28 cellular contexts compared by ENCODE assay signal in genomic region chr10:47081264-47081663, GRCh38.
DNase-seq lines count a peak whose midpoint lies in the region; ATAC-seq and TF ChIP-seq lines count a peak whose summit lies in the region.
"Had no signal": no experiment of that assay in that cellular context is flagged by ENCODE, and none has a peak within 500 bp of the region (broad histone marks: within the 10 kb centered on the region; RNA-seq: fewer than 3 reads in every experiment).

No MANE protein-coding gene starts in this region.

- H3K36me3 ChIP-seq in BLaER1: no peaks in the 10 kb centered on the region
- no peaks in the 10 kb centered on the region for H3K36me3 ChIP-seq in left lung
- H3K36me3 ChIP-seq: neutrophil, right atrium auricular region, thyroid gland, vagina had no signal

- H3K27ac ChIP-seq in BLaER1 (no peak overlapping the region), left lung (no peak overlapping the region)
- H3K27ac ChIP-seq: neutrophil, right atrium auricular region, SK-N-MC, thyroid gland, vagina had no signal

- ATAC-seq in HG03469 (IDR thresholded peaks at IDR 0.05; ENCODE audit: unreplicated experiment): no peak
- ATAC-seq in left lung: no peak
- ATAC-seq: esophagus mucosa, left ventricle myocardium superior, PC-3 had no signal

- DNase-seq in NCI-H2171 treated with DMSO at 0.1 percent for 48 hours (lab: John Stamatoyannopoulos, UW) (peak; percentile 0), NCI-H2171 (lab: John Stamatoyannopoulos, UW) (no peak), Kasumi-1 (lab: John Stamatoyannopoulos, UW) (peak; percentile 5 to 28), left lung (no peak)
- peak; percentile 2 for DNase-seq in central memory CD4-positive, alpha-beta T cell
- no peak for DNase-seq in stimulated activated CD4-positive, alpha-beta T cell treated with anti-CD3 and anti-CD28 coated beads, Interleukin-2, amount 100 ng/mL, for 24 hours
- DNase-seq: activated CD4-positive, alpha-beta T cell treated with anti-CD3 and anti-CD28 coated beads, Interleukin-2, amount 50 U/mL, for 4 hours; activated CD4-positive, CD25-positive, alpha-beta regulatory T cell; activated effector memory CD4-positive, alpha-beta T cell treated with Interleukin-2 at 50 U/mL for 16 hours; activated T-cell treated with anti-CD3 and anti-CD28 coated beads for 4 hours; caudate nucleus; HCEC 1CT; left ventricle myocardium superior; mesendoderm; NCI-H1105; NCI-H2029; NCI-H524 treated with DMSO at 0.1 percent for 48 hours; PC-3; posterior cingulate gyrus; small intestine; thyroid gland had no signal

- peaks cover 4% of the 10 kb centered on the region for H3K9me3 ChIP-seq in BLaER1
- H3K9me3 ChIP-seq in left lung: no peaks in the 10 kb centered on the region
- H3K9me3 ChIP-seq: neutrophil, right atrium auricular region, thyroid gland, vagina had no signal

- no peak overlapping the region for H3K9ac ChIP-seq in BLaER1

- no peaks in the 10 kb centered on the region for H3K27me3 ChIP-seq in BLaER1
- no peaks in the 10 kb centered on the region for H3K27me3 ChIP-seq in left lung
- H3K27me3 ChIP-seq: right atrium auricular region, thyroid gland, vagina had no signal

- TF ChIP-seq CTCF in left lung (IDR thresholded peaks at IDR 0.05): no peak

- peak overlapping the region; percentile 12 for H3K4me2 ChIP-seq in BLaER1

- intact Hi-C loops in left lung (cut with DNase I): no loop called here

- H3K4me1 ChIP-seq in BLaER1: peaks cover 9% of the 10 kb centered on the region; the same call in 1 of the 2 replicates
- H3K4me1 ChIP-seq in left lung: no peaks in the 10 kb centered on the region
- H3K4me1 ChIP-seq: right atrium auricular region, thyroid gland, vagina had no signal

- H3K4me3 ChIP-seq in BLaER1 (no peak overlapping the region), left lung (no peak overlapping the region)
- H3K4me3 ChIP-seq: right atrium auricular region, SK-N-MC, thyroid gland, vagina had no signal

- no peaks in the 10 kb centered on the region for H4K20me1 ChIP-seq in BLaER1

Comparison
In these comparisons a context has a peak if more than half of its experiments do, and no peak if none do; other contexts are left out.
1. DNase-seq: peak in NCI-H2171 treated with DMSO at 0.1 percent for 48 hours (single experiment), Kasumi-1 (2 of 2) and central memory CD4-positive, alpha-beta T cell (single experiment); none in NCI-H2171 (single experiment), stimulated activated CD4-positive, alpha-beta T cell treated with anti-CD3 and anti-CD28 coated beads, Interleukin-2, amount 100 ng/mL, for 24 hours (0 of 2) and left lung (0 of 2).